21 cellular contexts compared by ENCODE assay signal in genomic region chr2:185466915-185467314, GRCh38.
DNase-seq lines count a peak whose midpoint lies in the region; ATAC-seq and TF ChIP-seq lines count a peak whose summit lies in the region.
"Had no signal": no experiment of that assay in that cellular context is flagged by ENCODE, and none has a peak within 500 bp of the region (broad histone marks: within the 10 kb centered on the region; RNA-seq: fewer than 3 reads in every experiment).

No MANE protein-coding gene starts in this region.

- peak overlapping the region; percentile 34 for H2AFZ ChIP-seq in SU-DHL-6 (ENCODE audit: low read depth, low read length, severe bottlenecking)

- no peaks in the 10 kb centered on the region for H3K79me2 ChIP-seq in SU-DHL-6 (ENCODE audit: insufficient read depth, low read length)

- intact Hi-C loops in MCF 10A (cut with micrococcal nuclease) (no loop called here), breast epithelium (cut with DNase I; ENCODE audit: low total_unique reads) (no loop called here)

- no peak for DNase-seq in MCF 10A (ENCODE audit: unreplicated experiment)
- no peak for DNase-seq in breast epithelium (ENCODE audit: low spot score in 2 of 2)
- no peak for DNase-seq in activated naive CD8-positive, alpha-beta T cell treated with anti-CD3 and anti-CD28 coated beads for 36 hours
- DNase-seq in substantia nigra (lab: John Stamatoyannopoulos, UW), result no peak
- DNase-seq in activated CD8-positive, alpha-beta T cell treated with anti-CD3 and anti-CD28 coated beads, Interleukin-2, amount 10 ng/mL, durations not matched to agents 7 days and 5 days, result no peak
- DNase-seq: Caco-2; CD8-positive, alpha-beta T cell; Kasumi-1; NCI-H2029; NCI-H446 treated with DMSO at 0.1 percent for 48 hours; NCI-H526; NCI-H82; Right ventricle myocardium superior; RPMI8226 had no signal

- H3F3A ChIP-seq in SU-DHL-6 (ENCODE audit: insufficient read depth), result no peaks in the 10 kb centered on the region

- H3K27ac Mint-ChIP-seq in MCF 10A (ENCODE audit: low read depth, unreplicated experiment), result peak overlapping the region; percentile 67
- H3K27ac Mint-ChIP-seq in activated naive CD8-positive, alpha-beta T cell treated with anti-CD3 and anti-CD28 coated beads for 36 hours, result no peak overlapping the region
- H3K27ac Mint-ChIP-seq in activated CD8-positive, alpha-beta T cell treated with anti-CD3 and anti-CD28 coated beads, Interleukin-2, amount 10 ng/mL, durations not matched to agents 7 days and 5 days, result no peak overlapping the region
- H3K27ac Mint-ChIP-seq: B cell; CD8-positive, alpha-beta T cell had no signal

- no peak overlapping the region for H3K4me3 Mint-ChIP-seq in MCF 10A (ENCODE audit: unreplicated experiment)
- H3K4me3 Mint-ChIP-seq in activated naive CD8-positive, alpha-beta T cell treated with anti-CD3 and anti-CD28 coated beads for 36 hours, result no peak overlapping the region
- H3K4me3 Mint-ChIP-seq in activated CD8-positive, alpha-beta T cell treated with anti-CD3 and anti-CD28 coated beads, Interleukin-2, amount 10 ng/mL, durations not matched to agents 7 days and 5 days, result no peak overlapping the region
- H3K4me3 Mint-ChIP-seq: B cell; CD8-positive, alpha-beta T cell had no signal

- no peaks in the 10 kb centered on the region for H3K27me3 Mint-ChIP-seq in MCF 10A (ENCODE audit: insufficient read depth, unreplicated experiment)
- no peaks in the 10 kb centered on the region for H3K27me3 Mint-ChIP-seq in activated naive CD8-positive, alpha-beta T cell treated with anti-CD3 and anti-CD28 coated beads for 36 hours
- no peaks in the 10 kb centered on the region for H3K27me3 Mint-ChIP-seq in activated CD8-positive, alpha-beta T cell treated with anti-CD3 and anti-CD28 coated beads, Interleukin-2, amount 10 ng/mL, durations not matched to agents 7 days and 5 days (ENCODE audit: low read depth)
- H3K27me3 Mint-ChIP-seq: B cell had no signal

- no TSS peak for BruUV-seq in MCF 10A (replicated peaks; lab: Mats Ljungman, UMichigan)

- H3K9ac ChIP-seq in SU-DHL-6 (ENCODE audit: low read length), result no peak overlapping the region

- no peaks in the 10 kb centered on the region for H3K4me1 ChIP-seq in breast epithelium
- H3K4me1 ChIP-seq: Caco-2, SJSA1 had no signal

- no peaks in the 10 kb centered on the region for H3K27me3 ChIP-seq in breast epithelium
- no peaks in the 10 kb centered on the region for H3K27me3 ChIP-seq in SU-DHL-6 (ENCODE audit: low read length)
- H3K27me3 ChIP-seq: SJSA1 had no signal

- no peaks in the 10 kb centered on the region for H4K20me1 ChIP-seq in SU-DHL-6 (ENCODE audit: low read depth, low read length)

- POLR2A ChIA-PET in MCF 10A (lab: Yijun Ruan, JAX), result interaction anchor here (0.7 kb wide), 1 partner anchor 30 kb away, joined by 4 read pairs; no protein-coding TSS in a partner anchor
- POLR2A ChIA-PET in activated CD8-positive, alpha-beta T cell treated with anti-CD3 and anti-CD28 coated beads, Interleukin-2, amount 10 ng/mL, durations not matched to agents 7 days and 5 days (lab: Charles Lee), result no interaction called here

- H3K9me2 ChIP-seq in SU-DHL-6 (replicated peaks; ENCODE audit: insufficient read depth, low read length), result no peaks in the 10 kb centered on the region

- H3K27ac ChIP-seq in breast epithelium (no peak overlapping the region), SU-DHL-6 (ENCODE audit: low read depth, low read length) (no peak overlapping the region), substantia nigra (ENCODE audit: low read depth, low read length, poor library complexity, severe bottlenecking) (no peak overlapping the region)
- H3K27ac ChIP-seq: 22Rv1, C4-2B, SJSA1 had no signal

- no peak for TF ChIP-seq POLR2A in breast epithelium (IDR thresholded peaks at IDR 0.05)

- no peak overlapping the region for H3K4me2 ChIP-seq in SU-DHL-6 (ENCODE audit: low read depth, low read length, poor library complexity, severe bottlenecking)

- peak; percentile 55 for ATAC-seq in HG03097 (IDR thresholded peaks at IDR 0.05; ENCODE audit: low FRiP score, unreplicated experiment)
- ATAC-seq in activated CD8-positive, alpha-beta T cell treated with anti-CD3 and anti-CD28 coated beads, Interleukin-2, amount 10 ng/mL, durations not matched to agents 7 days and 5 days, result no peak
- ATAC-seq: CD8-positive, alpha-beta T cell; K562 had no signal

- CTCF ChIA-PET in MCF 10A (lab: Yijun Ruan, JAX), result no interaction called here
- CTCF ChIA-PET in activated CD8-positive, alpha-beta T cell treated with anti-CD3 and anti-CD28 coated beads, Interleukin-2, amount 10 ng/mL, durations not matched to agents 7 days and 5 days (lab: Charles Lee), result no interaction called here

- H3K4me3 ChIP-seq in breast epithelium (no peak overlapping the region), SU-DHL-6 (ENCODE audit: insufficient read depth, low read length, poor library complexity, severe bottlenecking) (no peak overlapping the region)
- H3K4me3 ChIP-seq: K562, SJSA1 had no signal

- no peaks in the 10 kb centered on the region for H3K9me3 Mint-ChIP-seq in MCF 10A (ENCODE audit: unreplicated experiment)
- H3K9me3 Mint-ChIP-seq in activated naive CD8-positive, alpha-beta T cell treated with anti-CD3 and anti-CD28 coated beads for 36 hours, result peaks cover 11% of the 10 kb centered on the region
- H3K9me3 Mint-ChIP-seq in activated CD8-positive, alpha-beta T cell treated with anti-CD3 and anti-CD28 coated beads, Interleukin-2, amount 10 ng/mL, durations not matched to agents 7 days and 5 days (ENCODE audit: insufficient read depth), result peaks cover 5% of the 10 kb centered on the region

- H3K36me3 Mint-ChIP-seq in MCF 10A (ENCODE audit: insufficient read depth, unreplicated experiment), result no peaks in the 10 kb centered on the region
- no peaks in the 10 kb centered on the region for H3K36me3 Mint-ChIP-seq in activated naive CD8-positive, alpha-beta T cell treated with anti-CD3 and anti-CD28 coated beads for 36 hours
- H3K36me3 Mint-ChIP-seq in activated CD8-positive, alpha-beta T cell treated with anti-CD3 and anti-CD28 coated beads, Interleukin-2, amount 10 ng/mL, durations not matched to agents 7 days and 5 days (ENCODE audit: low read depth), result no peaks in the 10 kb centered on the region
- H3K36me3 Mint-ChIP-seq: CD8-positive, alpha-beta T cell had no signal

- no peaks in the 10 kb centered on the region for H3K4me1 Mint-ChIP-seq in MCF 10A (ENCODE audit: insufficient read depth, unreplicated experiment)
- peaks cover 3% of the 10 kb centered on the region for H3K4me1 Mint-ChIP-seq in activated naive CD8-positive, alpha-beta T cell treated with anti-CD3 and anti-CD28 coated beads for 36 hours
- no peaks in the 10 kb centered on the region for H3K4me1 Mint-ChIP-seq in activated CD8-positive, alpha-beta T cell treated with anti-CD3 and anti-CD28 coated beads, Interleukin-2, amount 10 ng/mL, durations not matched to agents 7 days and 5 days (ENCODE audit: low read depth)
- H3K4me1 Mint-ChIP-seq: B cell had no signal

- TF ChIP-seq CTCF in MCF 10A (IDR thresholded peaks at IDR 0.05; ENCODE audit: unreplicated experiment), result no peak
- TF ChIP-seq CTCF in breast epithelium (IDR thresholded peaks at IDR 0.05), result no peak
- no peak for TF ChIP-seq CTCF in SU-DHL-6 (IDR thresholded peaks at IDR 0.05; ENCODE audit: insufficient read depth, low read length, poor library complexity, severe bottlenecking)

- peaks cover 0 to 4% of the 10 kb centered on the region in 2 donors for H3K9me3 ChIP-seq in breast epithelium
- H3K9me3 ChIP-seq in SU-DHL-6 (ENCODE audit: insufficient read depth, low read length), result peaks cover 3% of the 10 kb centered on the region; the same call in 1 of the 2 replicates
- H3K9me3 ChIP-seq: Caco-2, SJSA1 had no signal

- H3K36me3 ChIP-seq in breast epithelium (no peaks in the 10 kb centered on the region), SU-DHL-6 (ENCODE audit: low read length) (no peaks in the 10 kb centered on the region)
- H3K36me3 ChIP-seq: SJSA1 had no signal
